In genomic region chr1:27436204-27437159, GRCh38 we compare ENCODE assay signal across 8 cellular contexts. TPM values are rescaled to one million over a fixed set of nuclear protein-coding genes. Genes with fewer than 3 reads are reported as not detected.
DNase-seq lines count a peak whose midpoint lies in the region; ATAC-seq and TF ChIP-seq lines count a peak whose summit lies in the region.

No MANE protein-coding gene starts in this region.

- H3K4me3 ChIP-seq in A673 (ENCODE audit: low read depth, low read length, poor library complexity, severe bottlenecking) (peak overlapping the region; percentile 19), esophagus squamous epithelium (peak overlapping the region in 1 of 4 donors; percentile 29)

- H3K36me3 ChIP-seq in A673 (ENCODE audit: insufficient read depth, low read length, poor library complexity, severe bottlenecking) (no peaks in the 10 kb centered on the region), esophagus squamous epithelium (peaks cover 0 to 22% (median 6%) of the 10 kb centered on the region in 3 donors)

- intact Hi-C loops in A673 (cut with micrococcal nuclease; ENCODE audit: unreplicated experiment) (no loop called here), esophagus squamous epithelium (cut with DNase I) (no loop called here)

- H3K4me1 Mint-ChIP-seq in T-cell (peaks cover 71 to 82% (median 79%) of the 10 kb centered on the region in 3 donors), osteocyte (ENCODE audit: unreplicated experiment) (peaks cover 71% of the 10 kb centered on the region)

- peak in 2 of 4 donors; percentile 14 to 58 for TF ChIP-seq POLR2A in esophagus squamous epithelium (IDR thresholded peaks at IDR 0.05)

- H3K9me3 Mint-ChIP-seq in T-cell (no peaks in the 10 kb centered on the region), osteocyte (ENCODE audit: unreplicated experiment) (no peaks in the 10 kb centered on the region)

- no peaks in the 10 kb centered on the region for H3K9me3 ChIP-seq in A673 (ENCODE audit: low read depth, low read length, poor library complexity, severe bottlenecking)
- H3K9me3 ChIP-seq in esophagus squamous epithelium: no peaks in the 10 kb centered on the region

- H3K27me3 Mint-ChIP-seq in T-cell (no peaks in the 10 kb centered on the region), osteocyte (ENCODE audit: unreplicated experiment) (no peaks in the 10 kb centered on the region)

- peak overlapping the region; percentile 53 to 78 (median 54) for H3K4me3 Mint-ChIP-seq in T-cell
- H3K4me3 Mint-ChIP-seq in osteocyte (ENCODE audit: unreplicated experiment): peak overlapping the region; percentile 17

- TSS peak; percentile 95 for BruUV-seq in A673 (replicated peaks; lab: Mats Ljungman, UMichigan)

- peak; percentile 86 to 95 (median 94) for ATAC-seq in T-cell (replicated peaks in 1 of 4)
- no peak for ATAC-seq in HG03025 (IDR thresholded peaks at IDR 0.05; ENCODE audit: low FRiP score, unreplicated experiment)
- ATAC-seq in GM18858 (IDR thresholded peaks at IDR 0.05; ENCODE audit: unreplicated experiment): no peak

- DNase-seq in A673 (ENCODE audit: low spot score): peak; percentile 82
- DNase-seq in H4 (ENCODE audit: low spot score): peak; percentile 78
- peak in 7 of 34 experiments; percentile 8 to 41 (median 17) for DNase-seq in T-cell
- no peak for DNase-seq in esophagus squamous epithelium (lab: John Stamatoyannopoulos, UW)
- no peak for DNase-seq in osteocyte (ENCODE audit: extremely low spot score, unreplicated experiment)
- no peak for DNase-seq in NCI-H2171 treated with DMSO at 0.1 percent for 48 hours (lab: John Stamatoyannopoulos, UW)

- CTCF ChIA-PET in A673 (lab: Charles Lee) (interaction anchor here (0.5 to 0.6 kb wide), 2 partner anchors 8 to 119 kb away, joined by 4 to 6 read pairs; no protein-coding TSS in a partner anchor), T-cell (lab: Charles Lee) (interaction anchor here (0.5 to 2.3 kb wide), 13 partner anchors 9 to 1167 kb away, joined by 3 to 7 read pairs (median 3); partner anchors contain the start of gene WASF2 (in 1 of the 2))

- no peak for TF ChIP-seq CTCF in A673 (conservative IDR thresholded peaks at IDR 0.05; ENCODE audit: low read depth, low read length)
- TF ChIP-seq CTCF in esophagus squamous epithelium (IDR thresholded peaks at IDR 0.05): no peak
- no peak for TF ChIP-seq CTCF in osteocyte (IDR thresholded peaks at IDR 0.05)

- 35 to 39% methylated on average over 5 of the region's 5 CpGs for WGBS in esophagus squamous epithelium, 2 donors

- POLR2A ChIA-PET in A673 (lab: Charles Lee; ENCODE audit: low non-redundant PET): interaction anchor here (0.6 to 1.0 kb wide), 5 partner anchors 57 to 1212 kb away, joined by 3 to 8 read pairs (median 3); no protein-coding TSS in a partner anchor
- POLR2A ChIA-PET in T-cell (lab: Charles Lee): interaction anchor here in 1 of 2 donors (0.7 kb wide), 1 partner anchor 58 kb away, joined by 4 read pairs; no protein-coding TSS in a partner anchor

- H3K27ac ChIP-seq in A673 (ENCODE audit: low read depth, low read length, poor library complexity, severe bottlenecking): peak overlapping the region; percentile 81
- H3K27ac ChIP-seq in esophagus squamous epithelium: peak overlapping the region; percentile 62 to 87 (median 80)

- H3K4me1 ChIP-seq in A673 (ENCODE audit: insufficient read depth, low read length, poor library complexity, severe bottlenecking): peaks cover 50% of the 10 kb centered on the region
- H3K4me1 ChIP-seq in esophagus squamous epithelium: peaks cover 34 to 88% (median 60%) of the 10 kb centered on the region in 3 donors

- H3K27me3 ChIP-seq in A673 (replicated peaks; ENCODE audit: insufficient read depth, low read depth, low read length, poor library complexity) (no peaks in the 10 kb centered on the region), esophagus squamous epithelium (no peaks in the 10 kb centered on the region)

- H3K27ac Mint-ChIP-seq in T-cell (peak overlapping the region; percentile 85 to 92), osteocyte (ENCODE audit: unreplicated experiment) (peak overlapping the region; percentile 89)

- peaks cover 15% of the 10 kb centered on the region for H3K36me3 Mint-ChIP-seq in T-cell
- peaks cover 9% of the 10 kb centered on the region for H3K36me3 Mint-ChIP-seq in osteocyte (ENCODE audit: unreplicated experiment)

RNA-seq across cellular contexts. Expression of gene GPR3, which starts 44.1 kb away (rescaled TPM):
- total RNA-seq in A673 (2021) (3.1 and 4.9 TPM in 2 replicates), T-cell (under 1 TPM in 2 of 5 donors, not detected in 3; 0.21 to 0.35 TPM), esophagus squamous epithelium (under 1 TPM in 1 of 4 donors, not detected in 3; 0.38 TPM), osteocyte (0.50 and 0.56 TPM in 2 replicates)
- 0.23 and 1.1 TPM in 2 replicates for total RNA-seq in H4 (2014; rRNA removed; shearing (Covaris generic))

RNA-seq across cellular contexts. Expression of gene CD164L2, which starts 53.3 kb away (rescaled TPM):
- total RNA-seq in A673 (2021) (not detected in 2 replicates), T-cell (not detected), esophagus squamous epithelium (10 to 100 TPM in 1 of 4 donors, 1 to 10 TPM in 3; 4.8 to 15.4 (median 6.5) TPM), osteocyte (not detected in 2 replicates)
- not detected in 2 replicates for total RNA-seq in H4 (2014; rRNA removed; shearing (Covaris generic))

RNA-seq across cellular contexts. Expression of gene WASF2, which starts 53.5 kb away (rescaled TPM):
- total RNA-seq in A673 (2021): 131 and 133 TPM in 2 replicates
- 7.9 and 9.5 TPM in 2 replicates for total RNA-seq in H4 (2014; rRNA removed; shearing (Covaris generic))
- total RNA-seq in T-cell: 100 to 1,000 TPM; 145 to 161 (median 156) TPM
- total RNA-seq in esophagus squamous epithelium: 10 to 100 TPM; 53.7 to 92.8 (median 79.8) TPM
- 187 and 189 TPM in 2 replicates for total RNA-seq in osteocyte

Comparison
In these comparisons a context has a peak if more than half of its experiments do, and no peak if none do; other contexts are left out.
1. DNase-seq: peak in A673 (single experiment) and H4 (single experiment); none in esophagus squamous epithelium (single experiment), osteocyte (single experiment) and NCI-H2171 treated with DMSO at 0.1 percent for 48 hours (single experiment).
2. ATAC-seq: peak in T-cell (4 of 4); none in HG03025 (single experiment) and GM18858 (single experiment).